1 cellular context compared by ENCODE assay signal in genomic region chr2:46315103-46315890, GRCh38.
TF ChIP-seq lines count a peak whose summit lies in the region.

No MANE protein-coding gene starts in this region.

TF ChIP-seq in HepG2, 621 proteins besides CTCF, POLR2A, EP300 and RAD21 (continued from another document and continues in another):
- TF ChIP-seq AHDC1 (CRISPR knock-in tag; IDR thresholded peaks at IDR 0.05; ENCODE audit: borderline replicate concordance) (peak; percentile 79; the same call in 1 of the 2 replicates), ZBTB42 (CRISPR knock-in tag; IDR thresholded peaks at IDR 0.05) (peak; percentile 74; the same call in 1 of the 2 replicates), CHD4 (IDR thresholded peaks at IDR 0.05; ENCODE audit: borderline replicate concordance, low read length) (peak; percentile 82; the same call in 1 of the 2 replicates), REPIN1 (CRISPR knock-in tag; IDR thresholded peaks at IDR 0.05; ENCODE audit: borderline replicate concordance, low read depth) (peak; percentile 89), HNF4A (CRISPR knock-in tag; IDR thresholded peaks at IDR 0.05) (peak; percentile 96), ZNF703 (CRISPR knock-in tag; IDR thresholded peaks at IDR 0.05; ENCODE audit: borderline replicate concordance) (no peak), ZBTB46 (CRISPR knock-in tag; IDR thresholded peaks at IDR 0.05; ENCODE audit: borderline replicate concordance) (0 out of 2 replicates have a peak, but pooled peaks have one; percentile 23), ZSCAN21 (CRISPR knock-in tag; IDR thresholded peaks at IDR 0.05; ENCODE audit: borderline replicate concordance) (peak; percentile 71; the same call in 1 of the 2 replicates), BCLAF1 (IDR thresholded peaks at IDR 0.05) (no peak), ZNF562 (CRISPR knock-in tag; IDR thresholded peaks at IDR 0.05; ENCODE audit: borderline replicate concordance) (no peak), NCOA5 (CRISPR knock-in tag; IDR thresholded peaks at IDR 0.05) (0 out of 2 replicates have a peak, but pooled peaks have one; percentile 23), CREBL2 (CRISPR knock-in tag; IDR thresholded peaks at IDR 0.05; ENCODE audit: borderline replicate concordance) (no peak), PITX1 (CRISPR knock-in tag; IDR thresholded peaks at IDR 0.05) (peak; percentile 91), ZNF343 (CRISPR knock-in tag; IDR thresholded peaks at IDR 0.05) (peak; percentile 94; the same call in 1 of the 2 replicates), IRX3 (CRISPR knock-in tag; IDR thresholded peaks at IDR 0.05; ENCODE audit: borderline replicate concordance, low read depth) (no peak), CEBPB (IDR thresholded peaks at IDR 0.05; ENCODE audit: borderline replicate concordance, low read depth, low read length) (peak; percentile 95), ZNF709 (CRISPR knock-in tag; IDR thresholded peaks at IDR 0.05) (peak; percentile 32; the same call in 1 of the 2 replicates), KLF15 (CRISPR knock-in tag; IDR thresholded peaks at IDR 0.05; ENCODE audit: borderline replicate concordance) (no peak), ZNF451 (CRISPR knock-in tag; IDR thresholded peaks at IDR 0.05) (peak; percentile 77; the same call in 1 of the 2 replicates), FOXP4 (CRISPR knock-in tag; IDR thresholded peaks at IDR 0.05) (peak; percentile 93), ZNF580 (CRISPR knock-in tag; IDR thresholded peaks at IDR 0.05; ENCODE audit: borderline replicate concordance, low read depth) (peak; percentile 97; the same call in 1 of the 2 replicates), JUND (CRISPR knock-in tag; IDR thresholded peaks at IDR 0.05) (peak; percentile 82; the same call in 1 of the 2 replicates), CERS6 (CRISPR knock-in tag; IDR thresholded peaks at IDR 0.05) (no peak), CCAR2 (optimal IDR thresholded peaks at IDR 0.05; ENCODE audit: low read depth, low read length) (no peak), PTBP1 (IDR thresholded peaks at IDR 0.05; ENCODE audit: low read depth, low read length, poor library complexity, severe bottlenecking) (no peak), ONECUT2 (CRISPR knock-in tag; IDR thresholded peaks at IDR 0.05) (0 out of 2 replicates have a peak, but pooled peaks have one; percentile 40), ZNF766 (CRISPR knock-in tag; IDR thresholded peaks at IDR 0.05; ENCODE audit: borderline replicate concordance) (no peak), ZNF704 (CRISPR knock-in tag; IDR thresholded peaks at IDR 0.05; ENCODE audit: borderline replicate concordance) (no peak), ZFP91 (CRISPR knock-in tag; IDR thresholded peaks at IDR 0.05; ENCODE audit: borderline replicate concordance) (peak; percentile 81; the same call in 1 of the 2 replicates), ZSCAN22 (CRISPR knock-in tag; IDR thresholded peaks at IDR 0.05) (no peak), PLSCR1 (CRISPR knock-in tag; IDR thresholded peaks at IDR 0.05; ENCODE audit: borderline replicate concordance) (no peak), TFAP4 (IDR thresholded peaks at IDR 0.05; ENCODE audit: borderline replicate concordance, low read depth) (peak; percentile 21; the same call in 1 of the 2 replicates), CREB1 (IDR thresholded peaks at IDR 0.05) (peak; percentile 31; the same call in 1 of the 2 replicates), CREB1 (CRISPR knock-in tag; IDR thresholded peaks at IDR 0.05) (peak; percentile 48; the same call in 1 of the 2 replicates), SPEN (CRISPR knock-in tag; IDR thresholded peaks at IDR 0.05; ENCODE audit: low read depth) (peak; percentile 92), ZC3H13 (CRISPR knock-in tag; IDR thresholded peaks at IDR 0.05) (peak; percentile 76; the same call in 1 of the 2 replicates), NFATC3 (CRISPR knock-in tag; IDR thresholded peaks at IDR 0.05) (0 out of 2 replicates have a peak, but pooled peaks have one; percentile 21), MATR3 (CRISPR knock-in tag; IDR thresholded peaks at IDR 0.05) (no peak), MXD1 (CRISPR knock-in tag; IDR thresholded peaks at IDR 0.05) (peak; percentile 56; the same call in 1 of the 2 replicates), RBAK (CRISPR knock-in tag; IDR thresholded peaks at IDR 0.05) (no peak)
